Comparison of ENCODE assay signal across 11 cellular contexts in genomic region chr19:34360354-34360909, GRCh38. TPM values are rescaled to one million over a fixed set of nuclear protein-coding genes. Genes with fewer than 3 reads are reported as not detected.
DNase-seq lines count a peak whose midpoint lies in the region; ATAC-seq and TF ChIP-seq lines count a peak whose summit lies in the region.
"Had no signal": no experiment of that assay in that cellular context is flagged by ENCODE, and none has a peak within 500 bp of the region (broad histone marks: within the 10 kb centered on the region; RNA-seq: fewer than 3 reads in every experiment).

No MANE protein-coding gene starts in this region.

- H3K27me3 ChIP-seq in RWPE2 (ENCODE audit: insufficient read depth, poor library complexity, severe bottlenecking) (no peaks in the 10 kb centered on the region), esophagus (ENCODE audit: control insufficient read depth in 1 of 2, insufficient read depth in 2 of 2, low read length in 2 of 2) (no peaks in the 10 kb centered on the region)

- 92 to 94% methylated on average over 9 of the region's 9 CpGs for WGBS in esophagus, 2 donors

- peak overlapping the region; percentile 57 for H3K27ac ChIP-seq in RWPE2 (ENCODE audit: poor library complexity, severe bottlenecking)
- H3K27ac ChIP-seq in esophagus (ENCODE audit: low read depth in 2 of 2, low read length in 1 of 2): peak overlapping the region; percentile 91 to 92

- H3K4me1 ChIP-seq in RWPE2 (ENCODE audit: insufficient read depth, poor library complexity, severe bottlenecking) (peaks cover 5% of the 10 kb centered on the region), esophagus (ENCODE audit: control insufficient read depth in 2 of 2, insufficient read depth in 2 of 2, low read length in 1 of 2) (peaks cover 0 to 14% of the 10 kb centered on the region in 2 donors)

- no peak overlapping the region for H3K4me3 ChIP-seq in RWPE2 (ENCODE audit: severe bottlenecking)
- H3K4me3 ChIP-seq in esophagus (ENCODE audit: low read depth in 1 of 2, low read length in 2 of 2): no peak overlapping the region

- H3K4me1 Mint-ChIP-seq in activated CD4-positive, alpha-beta T cell treated with anti-CD3 and anti-CD28 coated beads, Interleukin-2, amount 10 ng/mL, durations not matched to agents 24 days and 14 days: peaks cover 47% of the 10 kb centered on the region
- peaks cover 37% of the 10 kb centered on the region for H3K4me1 Mint-ChIP-seq in stimulated activated memory B cell treated with anti-CD40 and anti-IgM and Interleukin-4, amounts not matched to agents 10 μg/mL and 1 μg/mL and 100 μg/mL, for 72 hours

- no peaks in the 10 kb centered on the region for H3K9me3 Mint-ChIP-seq in activated CD4-positive, alpha-beta T cell treated with anti-CD3 and anti-CD28 coated beads, Interleukin-2, amount 10 ng/mL, durations not matched to agents 24 days and 14 days
- no peaks in the 10 kb centered on the region for H3K9me3 Mint-ChIP-seq in stimulated activated memory B cell treated with anti-CD40 and anti-IgM and Interleukin-4, amounts not matched to agents 10 μg/mL and 1 μg/mL and 100 μg/mL, for 72 hours

- peak overlapping the region; percentile 90 for H3K27ac Mint-ChIP-seq in activated CD4-positive, alpha-beta T cell treated with anti-CD3 and anti-CD28 coated beads, Interleukin-2, amount 10 ng/mL, durations not matched to agents 24 days and 14 days
- H3K27ac Mint-ChIP-seq in stimulated activated memory B cell treated with anti-CD40 and anti-IgM and Interleukin-4, amounts not matched to agents 10 μg/mL and 1 μg/mL and 100 μg/mL, for 72 hours: peak overlapping the region; percentile 83

- H3K27me3 Mint-ChIP-seq in activated CD4-positive, alpha-beta T cell treated with anti-CD3 and anti-CD28 coated beads, Interleukin-2, amount 10 ng/mL, durations not matched to agents 24 days and 14 days: no peaks in the 10 kb centered on the region
- H3K27me3 Mint-ChIP-seq in stimulated activated memory B cell treated with anti-CD40 and anti-IgM and Interleukin-4, amounts not matched to agents 10 μg/mL and 1 μg/mL and 100 μg/mL, for 72 hours: no peaks in the 10 kb centered on the region

- H3K9me3 ChIP-seq in RWPE2 (ENCODE audit: severe bottlenecking) (no peaks in the 10 kb centered on the region), esophagus (ENCODE audit: control insufficient read depth in 2 of 2, insufficient read depth in 1 of 2, low read depth in 1 of 2, low read length in 1 of 2) (no peaks in the 10 kb centered on the region)

- no peak for TF ChIP-seq CTCF in RWPE2 (IDR thresholded peaks at IDR 0.05; ENCODE audit: poor library complexity, severe bottlenecking)

- DNase-seq in activated CD4-positive, alpha-beta T cell treated with anti-CD3 and anti-CD28 coated beads, Interleukin-2, amount 10 ng/mL, durations not matched to agents 24 days and 14 days: no peak
- DNase-seq in activated CD4-positive, alpha-beta T cell treated with anti-CD3 and anti-CD28 coated beads for 48 hours: no peak
- DNase-seq in RWPE2 (ENCODE audit: low spot score) (no peak), amygdala (lab: John Stamatoyannopoulos, UW) (no peak), AG20443 (ENCODE audit: low spot score) (no peak)
- DNase-seq in stimulated activated CD4-positive, alpha-beta T cell treated with anti-CD3 and anti-CD28 coated beads, Interleukin-2, amount 100 ng/mL, for 48 hours: no peak
- DNase-seq: NCI-H2029 treated with DMSO at 0.1 percent for 48 hours; SHP77; stimulated activated CD4-positive, alpha-beta T cell treated with anti-CD3 and anti-CD28 coated beads, Interleukin-1b, Interleukin-23, amount 100 ng/mL, for 48 hours had no signal

- H3K36me3 ChIP-seq in RWPE2 (ENCODE audit: low read depth) (no peaks in the 10 kb centered on the region), esophagus (ENCODE audit: control insufficient read depth in 2 of 2, insufficient read depth in 2 of 2, low read length in 1 of 2) (no peaks in the 10 kb centered on the region)

- ATAC-seq in RWPE2 (ENCODE audit: low read depth): no peak
- ATAC-seq in stimulated activated memory B cell treated with anti-CD40 and anti-IgM and Interleukin-4, amounts not matched to agents 10 μg/mL and 1 μg/mL and 100 μg/mL, for 72 hours: no peak

- H3K4me3 Mint-ChIP-seq in activated CD4-positive, alpha-beta T cell treated with anti-CD3 and anti-CD28 coated beads, Interleukin-2, amount 10 ng/mL, durations not matched to agents 24 days and 14 days: peak overlapping the region; percentile 83
- peak overlapping the region; percentile 86 for H3K4me3 Mint-ChIP-seq in stimulated activated memory B cell treated with anti-CD40 and anti-IgM and Interleukin-4, amounts not matched to agents 10 μg/mL and 1 μg/mL and 100 μg/mL, for 72 hours

- H3K36me3 Mint-ChIP-seq in activated CD4-positive, alpha-beta T cell treated with anti-CD3 and anti-CD28 coated beads, Interleukin-2, amount 10 ng/mL, durations not matched to agents 24 days and 14 days (ENCODE audit: low read depth): peaks cover 3% of the 10 kb centered on the region
- no peaks in the 10 kb centered on the region for H3K36me3 Mint-ChIP-seq in stimulated activated memory B cell treated with anti-CD40 and anti-IgM and Interleukin-4, amounts not matched to agents 10 μg/mL and 1 μg/mL and 100 μg/mL, for 72 hours

- intact Hi-C loops in activated CD4-positive, alpha-beta T cell treated with anti-CD3 and anti-CD28 coated beads, Interleukin-2, amount 10 ng/mL, durations not matched to agents 24 days and 14 days (cut with micrococcal nuclease): no loop called here

RNA-seq across cellular contexts. Expression of gene GPI, which starts 4.6 kb away (rescaled TPM):
- total RNA-seq in activated CD4-positive, alpha-beta T cell treated with anti-CD3 and anti-CD28 coated beads, Interleukin-2, amount 10 ng/mL, durations not matched to agents 24 days and 14 days: 592 and 598 TPM in 2 replicates
- polyA plus RNA-seq in esophagus: 100 to 1,000 TPM in 1 of 2 donors, 10 to 100 TPM in 1; 64.3 to 125 TPM

RNA-seq across cellular contexts. Expression of gene PDCD2L, which starts 43.8 kb away (rescaled TPM):
- total RNA-seq in activated CD4-positive, alpha-beta T cell treated with anti-CD3 and anti-CD28 coated beads, Interleukin-2, amount 10 ng/mL, durations not matched to agents 24 days and 14 days: 44.4 and 50.8 TPM in 2 replicates
- 10 to 100 TPM in 1 of 2 donors, 1 to 10 TPM in 1; 6.9 to 10.9 TPM for polyA plus RNA-seq in esophagus
